ENCODE assay signal across 8 cellular contexts in genomic region chr11:67355794-67356550, GRCh38. TPM values are rescaled to one million over a fixed set of nuclear protein-coding genes. Genes with fewer than 3 reads are reported as not detected.
DNase-seq lines count a peak whose midpoint lies in the region; ATAC-seq and TF ChIP-seq lines count a peak whose summit lies in the region.

No MANE protein-coding gene starts in this region.

- H3K27me3 ChIP-seq in adrenal gland (no peaks in the 10 kb centered on the region), tibial artery (no peaks in the 10 kb centered on the region)

- no peak overlapping the region for H3K4me3 Mint-ChIP-seq in activated CD4-positive, alpha-beta memory T cell treated with anti-CD3 and anti-CD28 coated beads for 36 hours
- H3K4me3 Mint-ChIP-seq in activated CD4-positive, alpha-beta memory T cell treated with anti-CD3 and anti-CD28 coated beads, Interleukin-2, amount 10 ng/mL, durations not matched to agents 7 days and 5 days = no peak overlapping the region
- peak overlapping the region; percentile 75 for H3K4me3 Mint-ChIP-seq in memory B cell

- peaks cover 38% of the 10 kb centered on the region for H3K4me1 Mint-ChIP-seq in activated CD4-positive, alpha-beta memory T cell treated with anti-CD3 and anti-CD28 coated beads for 36 hours (ENCODE audit: low read depth)
- peaks cover 50% of the 10 kb centered on the region for H3K4me1 Mint-ChIP-seq in activated CD4-positive, alpha-beta memory T cell treated with anti-CD3 and anti-CD28 coated beads, Interleukin-2, amount 10 ng/mL, durations not matched to agents 7 days and 5 days
- H3K4me1 Mint-ChIP-seq in memory B cell = peaks cover 52% of the 10 kb centered on the region

- 64 to 82% (median 79%) methylated on average over 1 to 4 of the region's 4 CpGs for WGBS in adrenal gland, 4 donors

- H3K4me3 ChIP-seq in adrenal gland (no peak overlapping the region), tibial artery (no peak overlapping the region)

- no peak for TF ChIP-seq POLR2A in adrenal gland (IDR thresholded peaks at IDR 0.05)

- H3K27ac Mint-ChIP-seq in activated CD4-positive, alpha-beta memory T cell treated with anti-CD3 and anti-CD28 coated beads for 36 hours = peak overlapping the region; percentile 67
- no peak overlapping the region for H3K27ac Mint-ChIP-seq in activated CD4-positive, alpha-beta memory T cell treated with anti-CD3 and anti-CD28 coated beads, Interleukin-2, amount 10 ng/mL, durations not matched to agents 7 days and 5 days
- H3K27ac Mint-ChIP-seq in memory B cell = no peak overlapping the region

- no peaks in the 10 kb centered on the region for H3K27me3 Mint-ChIP-seq in activated CD4-positive, alpha-beta memory T cell treated with anti-CD3 and anti-CD28 coated beads for 36 hours
- peaks cover 13% of the 10 kb centered on the region for H3K27me3 Mint-ChIP-seq in activated CD4-positive, alpha-beta memory T cell treated with anti-CD3 and anti-CD28 coated beads, Interleukin-2, amount 10 ng/mL, durations not matched to agents 7 days and 5 days
- no peaks in the 10 kb centered on the region for H3K27me3 Mint-ChIP-seq in memory B cell

- H3K36me3 ChIP-seq in adrenal gland (replicated peaks in 1 of 2) (no peaks in the 10 kb centered on the region), tibial artery (no peaks in the 10 kb centered on the region)

- intact Hi-C loops in activated CD4-positive, alpha-beta memory T cell treated with anti-CD3 and anti-CD28 coated beads for 36 hours (cut with micrococcal nuclease) = loop anchor here (2.0 to 10.0 kb wide), 2 partner anchors 17 to 401 kb away; partner anchors contain the start of genes CLCF1 and PC
- intact Hi-C loops in adrenal gland (cut with DNase I) = no loop called here
- intact Hi-C loops in tibial artery (cut with DNase I; ENCODE audit: low total_unique reads) = loop anchor here (2.0 kb wide), 1 partner anchor 19 kb away; no protein-coding TSS in a partner anchor

- TF ChIP-seq CTCF in adrenal gland (IDR thresholded peaks at IDR 0.05) = no peak
- no peak for TF ChIP-seq CTCF in tibial artery (IDR thresholded peaks at IDR 0.05)

- POLR2A ChIA-PET in activated CD4-positive, alpha-beta memory T cell treated with anti-CD3 and anti-CD28 coated beads for 36 hours (lab: Charles Lee) = interaction anchor here (1.2 to 3.5 kb wide), 2 partner anchors 26 to 84 kb away, joined by 4 to 12 read pairs; no protein-coding TSS in a partner anchor
- POLR2A ChIA-PET in activated CD4-positive, alpha-beta memory T cell treated with anti-CD3 and anti-CD28 coated beads, Interleukin-2, amount 10 ng/mL, durations not matched to agents 7 days and 5 days (lab: Charles Lee) = interaction anchor here (1.0 to 8.0 kb wide), 6 partner anchors 16 to 48 kb away, joined by 3 to 122 read pairs (median 4); partner anchors contain the start of genes CLCF1, PPP1CA, RAD9A and TBC1D10C

- CTCF ChIA-PET in activated CD4-positive, alpha-beta memory T cell treated with anti-CD3 and anti-CD28 coated beads for 36 hours (lab: Charles Lee) = interaction anchor here (0.6 to 16.1 kb wide), 14 partner anchors 9 to 643 kb away, joined by 3 to 995 read pairs (median 4); partner anchors contain the start of genes CDK2AP2, CLCF1, PPP1CA and RAD9A
- CTCF ChIA-PET in activated CD4-positive, alpha-beta memory T cell treated with anti-CD3 and anti-CD28 coated beads, Interleukin-2, amount 10 ng/mL, durations not matched to agents 7 days and 5 days (lab: Charles Lee) = interaction anchor here (0.6 to 18.6 kb wide), 9 partner anchors 10 to 154 kb away, joined by 3 to 847 read pairs (median 5); partner anchors contain the start of genes CLCF1, PPP1CA, PTPRCAP and RAD9A

- H3K36me3 Mint-ChIP-seq in activated CD4-positive, alpha-beta memory T cell treated with anti-CD3 and anti-CD28 coated beads for 36 hours = no peaks in the 10 kb centered on the region
- peaks cover 8% of the 10 kb centered on the region for H3K36me3 Mint-ChIP-seq in activated CD4-positive, alpha-beta memory T cell treated with anti-CD3 and anti-CD28 coated beads, Interleukin-2, amount 10 ng/mL, durations not matched to agents 7 days and 5 days (ENCODE audit: low read depth)
- peaks cover 3% of the 10 kb centered on the region for H3K36me3 Mint-ChIP-seq in memory B cell

- no peak for DNase-seq in activated CD4-positive, alpha-beta memory T cell treated with anti-CD3 and anti-CD28 coated beads for 36 hours
- no peak for DNase-seq in activated CD4-positive, alpha-beta memory T cell treated with anti-CD3 and anti-CD28 coated beads, Interleukin-2, amount 10 ng/mL, durations not matched to agents 7 days and 5 days
- DNase-seq in adrenal gland (no peak), memory B cell (ENCODE audit: low spot score in 2 of 2) (peak in 1 of 2 donors; percentile 26), tibial artery (no peak), NCI-H146 (lab: John Stamatoyannopoulos, UW) (no peak), NOMO-1 treated with dmso at 0.1 percent for 144 hours (lab: John Stamatoyannopoulos, UW; ENCODE audit: unreplicated experiment) (no peak), DMS114 treated with DMSO at 0.1 percent for 48 hours (lab: John Stamatoyannopoulos, UW; ENCODE audit: unreplicated experiment) (no peak)

- H3K4me1 ChIP-seq in adrenal gland (replicated peaks in 1 of 2) (peaks cover 37 to 60% of the 10 kb centered on the region in 2 donors), tibial artery (peaks cover 8 to 63% (median 50%) of the 10 kb centered on the region in 4 donors)

- H3K27ac ChIP-seq in adrenal gland (peak overlapping the region in 4 of 5 donors; percentile 46 to 99 (median 98)), tibial artery (peak overlapping the region; percentile 96 to 97)

- no peak for ATAC-seq in memory B cell (ENCODE audit: low read depth)

- no peaks in the 10 kb centered on the region for H3K9me3 ChIP-seq in adrenal gland (replicated peaks in 1 of 3)
- no peaks in the 10 kb centered on the region for H3K9me3 ChIP-seq in tibial artery

- no peaks in the 10 kb centered on the region for H3K9me3 Mint-ChIP-seq in activated CD4-positive, alpha-beta memory T cell treated with anti-CD3 and anti-CD28 coated beads for 36 hours
- H3K9me3 Mint-ChIP-seq in activated CD4-positive, alpha-beta memory T cell treated with anti-CD3 and anti-CD28 coated beads, Interleukin-2, amount 10 ng/mL, durations not matched to agents 7 days and 5 days = no peaks in the 10 kb centered on the region
- no peaks in the 10 kb centered on the region for H3K9me3 Mint-ChIP-seq in memory B cell

RNA-seq across cellular contexts. Expression of gene POLD4, which starts 2.6 kb away (rescaled TPM):
- total RNA-seq in activated CD4-positive, alpha-beta memory T cell treated with anti-CD3 and anti-CD28 coated beads for 36 hours = 10 to 100 TPM; 62.0 to 67.4 TPM
- 10 to 100 TPM; 74.0 to 74.1 TPM for total RNA-seq in activated CD4-positive, alpha-beta memory T cell treated with anti-CD3 and anti-CD28 coated beads, Interleukin-2, amount 10 ng/mL, durations not matched to agents 7 days and 5 days
- total RNA-seq in adrenal gland = 100 to 1,000 TPM in 4 of 8 donors, 10 to 100 TPM in 4; 60.5 to 166 (median 95.6) TPM
- 100 to 1,000 TPM in 2 of 3 donors, 10 to 100 TPM in 1; 13.0 to 130 (median 110) TPM for polyA plus RNA-seq in adrenal gland

RNA-seq across cellular contexts. Expression of gene CLCF1, which starts 17.4 kb away (rescaled TPM):
- total RNA-seq in activated CD4-positive, alpha-beta memory T cell treated with anti-CD3 and anti-CD28 coated beads for 36 hours = under 1 TPM; 0.39 to 0.45 TPM
- under 1 TPM; 0.65 to 0.71 TPM for total RNA-seq in activated CD4-positive, alpha-beta memory T cell treated with anti-CD3 and anti-CD28 coated beads, Interleukin-2, amount 10 ng/mL, durations not matched to agents 7 days and 5 days
- total RNA-seq in adrenal gland = 10 to 100 TPM in 1 of 8 donors, 1 to 10 TPM in 5, under 1 TPM in 2; 0.69 to 11.7 (median 3.1) TPM
- polyA plus RNA-seq in adrenal gland = 10 to 100 TPM in 1 of 3 donors, 1 to 10 TPM in 2; 2.8 to 16.1 (median 5.6) TPM

RNA-seq across cellular contexts. Expression of gene RAD9A, which starts 35.8 kb away (rescaled TPM):
- 10 to 100 TPM; 31.0 to 39.1 TPM for total RNA-seq in activated CD4-positive, alpha-beta memory T cell treated with anti-CD3 and anti-CD28 coated beads for 36 hours
- 10 to 100 TPM; 48.0 to 53.9 TPM for total RNA-seq in activated CD4-positive, alpha-beta memory T cell treated with anti-CD3 and anti-CD28 coated beads, Interleukin-2, amount 10 ng/mL, durations not matched to agents 7 days and 5 days
- total RNA-seq in adrenal gland = 10 to 100 TPM in 7 of 8 donors, 1 to 10 TPM in 1; 9.1 to 29.0 (median 15.0) TPM
- 10 to 100 TPM in 2 of 3 donors, 1 to 10 TPM in 1; 5.4 to 57.7 (median 36.2) TPM for polyA plus RNA-seq in adrenal gland

RNA-seq across cellular contexts. Expression of gene PPP1CA, which starts 45.7 kb away (rescaled TPM):
- total RNA-seq in activated CD4-positive, alpha-beta memory T cell treated with anti-CD3 and anti-CD28 coated beads for 36 hours = 100 to 1,000 TPM; 261 to 267 TPM
- 100 to 1,000 TPM; 308 to 315 TPM for total RNA-seq in activated CD4-positive, alpha-beta memory T cell treated with anti-CD3 and anti-CD28 coated beads, Interleukin-2, amount 10 ng/mL, durations not matched to agents 7 days and 5 days
- total RNA-seq in adrenal gland = 100 to 1,000 TPM; 126 to 289 (median 161) TPM
- 100 to 1,000 TPM; 105 to 140 (median 116) TPM for polyA plus RNA-seq in adrenal gland

RNA-seq across cellular contexts. Expression of gene TBC1D10C, which starts 47.9 kb away (rescaled TPM):
- 100 to 1,000 TPM; 123 to 126 TPM for total RNA-seq in activated CD4-positive, alpha-beta memory T cell treated with anti-CD3 and anti-CD28 coated beads for 36 hours
- total RNA-seq in activated CD4-positive, alpha-beta memory T cell treated with anti-CD3 and anti-CD28 coated beads, Interleukin-2, amount 10 ng/mL, durations not matched to agents 7 days and 5 days = 100 to 1,000 TPM; 285 to 310 TPM
- total RNA-seq in adrenal gland = 1 to 10 TPM in 6 of 8 donors, under 1 TPM in 1, not detected in 1; 0.49 to 9.1 (median 3.7) TPM
- polyA plus RNA-seq in adrenal gland = 10 to 100 TPM in 1 of 3 donors, 1 to 10 TPM in 1, under 1 TPM in 1; 0.35 to 16.5 (median 4.6) TPM

Comparison
In these comparisons a context has a peak if more than half of its experiments do, and no peak if none do; other contexts are left out.
1. intact Hi-C loops: an anchor here in activated CD4-positive, alpha-beta memory T cell treated with anti-CD3 and anti-CD28 coated beads for 36 hours (2.0 to 10.0 kb wide) and tibial artery (2.0 kb wide); none called in adrenal gland.